21 cellular contexts compared by ENCODE assay signal in the genomic region with DNA sequence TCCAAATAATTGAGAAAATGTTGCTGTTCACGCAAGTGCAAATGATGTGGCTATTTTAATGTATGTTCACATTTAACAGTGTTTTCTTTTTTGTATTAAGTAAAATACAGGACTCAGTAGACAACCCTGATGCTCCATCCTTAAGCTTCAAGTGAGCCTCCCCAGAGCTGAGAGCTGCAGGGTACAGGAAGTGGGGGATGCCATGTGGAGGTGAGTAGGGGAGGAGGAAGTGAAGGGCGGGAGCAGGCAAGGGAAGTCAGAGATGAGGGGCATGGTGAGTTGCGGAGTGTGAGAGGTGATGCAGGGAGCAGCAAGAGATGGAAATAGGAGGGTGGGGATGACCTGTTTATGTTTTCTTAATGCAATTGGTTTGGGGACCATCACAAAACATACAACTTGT.
"Had no signal": no experiment of that assay in that cellular context is flagged by ENCODE, and none has a peak within 500 bp of the region (broad histone marks: within the 10 kb centered on the region; RNA-seq: fewer than 3 reads in every experiment).

No MANE protein-coding gene starts in this region.

- H3K27ac ChIP-seq: dorsolateral prefrontal cortex, gastroesophageal sphincter, heart right ventricle, skin epidermis, suprapubic skin, WERI-Rb-1 had no signal

- H3K9me3 ChIP-seq: gastroesophageal sphincter, suprapubic skin had no signal

- H3K27me3 ChIP-seq: suprapubic skin had no signal

- H3K36me3 Mint-ChIP-seq: naive B cell, type B pancreatic cell had no signal

- H3K4me1 ChIP-seq: gastroesophageal sphincter, suprapubic skin had no signal

- FAIRE-seq: astrocyte, bronchial epithelial cell, endometrium had no signal

- H3K4me3 Mint-ChIP-seq: activated naive CD4-positive, alpha-beta T cell treated with anti-CD3 and anti-CD28 coated beads for 36 hours; naive B cell; type B pancreatic cell had no signal

- ATAC-seq: gastroesophageal sphincter; heart right ventricle; right cardiac atrium; stimulated activated naive CD8-positive, alpha-beta T cell treated with anti-CD3 and anti-CD28 coated beads, Interleukin-15, Interleukin-2, amounts not matched to agents 100 U/mL and 50 U/mL, for 24 hours had no signal

- H3K27ac Mint-ChIP-seq: activated naive CD4-positive, alpha-beta T cell treated with anti-CD3 and anti-CD28 coated beads for 36 hours; activated T-helper 2 cell treated with anti-CD3 and anti-CD28 coated beads, Interferon-gamma antibody, Interleukin-2, Interleukin-4, amounts not matched to agents 10 μg/mL and 5 μg/mL and 100 μg/mL, durations not matched to agents 14 hours and 24 hours and 36 hours; naive B cell; type B pancreatic cell had no signal

- DNase-seq: activated CD4-positive, alpha-beta T cell treated with anti-CD3 and anti-CD28 coated beads for 48 hours; activated naive CD4-positive, alpha-beta T cell treated with anti-CD3 and anti-CD28 coated beads for 36 hours; dorsolateral prefrontal cortex; heart right ventricle; islet precursor cell; naive B cell; posterior cingulate gyrus; right cardiac atrium; stimulated activated CD4-positive, alpha-beta T cell treated with anti-CD3 and anti-CD28 coated beads, Interleukin-4, amount 100 ng/mL, for 24 hours; stimulated activated CD8-positive, alpha-beta memory T cell treated with anti-CD3 and anti-CD28 coated beads, Interleukin-4, amount 100 ng/mL, for 48 hours; stimulated activated naive CD8-positive, alpha-beta T cell treated with anti-CD3 and anti-CD28 coated beads, Interleukin-15, Interleukin-2, amounts not matched to agents 100 U/mL and 50 U/mL, for 24 hours; T1000; WERI-Rb-1 had no signal

- H3K27me3 Mint-ChIP-seq: naive B cell had no signal

- H3K9me3 Mint-ChIP-seq: activated naive CD4-positive, alpha-beta T cell treated with anti-CD3 and anti-CD28 coated beads for 36 hours; activated T-helper 2 cell treated with anti-CD3 and anti-CD28 coated beads, Interferon-gamma antibody, Interleukin-2, Interleukin-4, amounts not matched to agents 10 μg/mL and 5 μg/mL and 100 μg/mL, durations not matched to agents 14 hours and 24 hours and 36 hours; type B pancreatic cell had no signal

- H3K4me3 ChIP-seq: dorsolateral prefrontal cortex, gastroesophageal sphincter, heart right ventricle, skin epidermis, suprapubic skin had no signal

- H3K36me3 ChIP-seq: gastroesophageal sphincter, heart right ventricle, suprapubic skin, WERI-Rb-1 had no signal
